27 cellular contexts compared by ENCODE assay signal in the genomic region with DNA sequence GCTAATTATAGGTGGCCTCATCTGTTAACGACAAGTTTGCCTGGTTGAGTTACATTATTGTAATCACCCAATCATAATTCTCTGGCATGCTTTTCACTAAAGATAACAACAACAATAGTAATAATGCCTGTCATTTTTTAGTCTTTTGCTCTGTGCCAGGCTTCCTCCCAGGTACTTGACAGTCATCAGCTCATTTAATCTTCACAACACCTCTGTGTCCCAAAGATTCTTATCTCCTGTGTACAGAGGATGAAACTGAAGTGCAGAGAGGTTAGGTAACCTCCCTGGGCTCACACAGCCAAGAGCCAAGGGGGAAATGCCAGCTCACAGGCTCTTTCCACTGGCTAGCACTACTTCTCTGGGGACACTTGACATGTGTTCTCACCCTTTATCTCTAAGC.
"Had no signal": no experiment of that assay in that cellular context is flagged by ENCODE, and none has a peak within 500 bp of the region (broad histone marks: within the 10 kb centered on the region; RNA-seq: fewer than 3 reads in every experiment).

No MANE protein-coding gene starts in this region.

- DNase-seq: naive B cell; naive thymus-derived CD8-positive, alpha-beta T cell; nephron progenitor cell; nucleus accumbens; retina; right lobe of liver; spleen; stimulated activated CD4-positive, alpha-beta T cell treated with anti-CD3 and anti-CD28 coated beads, Interleukin-12 subunit alpha, Interleukin-12 subunit beta, amount 100 ng/mL, for 4 hours; stimulated activated CD4-positive, alpha-beta T cell treated with anti-CD3 and anti-CD28 coated beads, Interleukin-1b, Interleukin-23, amount 100 ng/mL, for 48 hours; stimulated activated CD4-positive, alpha-beta T cell treated with anti-CD3 and anti-CD28 coated beads, Interleukin-4, amount 100 ng/mL, for 1 hour; stimulated activated CD4-positive, alpha-beta T cell treated with anti-CD3 and anti-CD28 coated beads, Interleukin-4, amount 100 ng/mL, for 4 hours; stimulated activated CD8-positive, alpha-beta memory T cell treated with anti-CD3 and anti-CD28 coated beads, Interleukin-4, amount 100 ng/mL, for 48 hours; stimulated activated naive CD4-positive, alpha-beta T cell; stimulated activated naive CD8-positive, alpha-beta T cell treated with anti-CD3 and anti-CD28 coated beads, Interleukin-15, amount 100 ng/mL, for 72 hours; stimulated activated naive CD8-positive, alpha-beta T cell treated with anti-CD3 and anti-CD28 coated beads, Interleukin-15, Interleukin-2, amounts not matched to agents 100 U/mL and 50 U/mL, for 24 hours; substantia nigra; testis; tibial artery; transverse colon; upper lobe of left lung had no signal

- H3K27ac ChIP-seq: neutrophil, pancreas, prostate gland, right lobe of liver, spleen, suprapubic skin, upper lobe of left lung had no signal

- H3K4me1 ChIP-seq: right lobe of liver had no signal

- H3K9me3 ChIP-seq: neutrophil, pancreas, prostate gland, right lobe of liver, spleen, suprapubic skin, testis, tibial artery, transverse colon, upper lobe of left lung had no signal

- H3K27me3 ChIP-seq: pancreas, right lobe of liver, spleen, suprapubic skin, testis, tibial artery, transverse colon, upper lobe of left lung had no signal

- H3K4me2 ChIP-seq: smooth muscle cell had no signal

- FAIRE-seq: pancreas, urothelium cell line had no signal

- H3K4me3 ChIP-seq: pancreas, prostate gland, right lobe of liver, skin epidermis, smooth muscle cell, spleen, suprapubic skin, testis, tibial artery, transverse colon, upper lobe of left lung had no signal

- H3K36me3 ChIP-seq: neutrophil, pancreas, prostate gland, right lobe of liver, spleen, suprapubic skin, tibial artery, transverse colon, upper lobe of left lung had no signal
